1 cellular context compared by ENCODE assay signal in the genomic region with DNA sequence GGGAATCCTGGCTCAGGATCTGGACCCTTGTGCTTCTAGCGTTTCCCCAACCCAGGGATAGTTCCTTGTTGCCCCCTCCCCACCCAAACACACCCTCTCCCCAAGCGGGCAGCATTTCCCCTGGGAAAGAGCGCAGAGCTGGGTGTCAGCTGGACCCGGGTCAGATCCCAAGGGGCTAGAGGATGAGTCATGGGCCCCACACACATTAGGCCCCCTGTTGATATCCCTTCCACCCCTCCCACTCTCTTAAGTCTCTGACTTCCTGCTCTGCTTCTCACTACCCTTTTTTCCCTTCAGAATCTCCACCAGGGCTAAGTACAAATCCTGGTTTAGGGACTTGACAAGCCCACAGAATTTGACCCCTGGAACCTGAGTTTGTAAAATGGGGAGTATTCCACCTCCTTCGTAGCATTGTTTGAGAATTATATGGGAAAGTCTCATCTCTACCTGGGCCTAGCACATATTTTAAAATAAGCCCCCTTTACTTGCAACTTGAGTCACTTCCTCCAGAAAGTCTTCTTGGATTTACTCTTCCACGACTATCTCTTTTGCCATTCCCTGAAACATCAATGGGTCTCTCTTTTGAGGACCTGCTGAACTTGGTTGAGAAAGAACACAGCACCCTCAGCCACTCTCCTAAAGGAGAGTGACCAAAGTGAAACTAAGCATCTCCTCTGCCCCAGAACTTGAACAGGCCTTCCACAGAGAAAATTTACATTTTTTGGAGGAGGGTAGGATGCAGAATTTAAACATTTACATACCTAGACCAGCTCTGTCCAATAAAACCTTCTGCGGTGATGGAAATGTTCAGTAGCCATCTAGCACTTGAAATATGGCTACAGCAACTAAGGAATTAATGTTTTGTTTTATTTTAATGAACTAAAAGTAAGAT.
TF ChIP-seq lines count a peak whose summit lies in the region.

No MANE protein-coding gene starts in this region.

TF ChIP-seq in GM12878, 131 proteins besides CTCF, POLR2A, EP300 and RAD21:
- TF ChIP-seq BMI1 (IDR thresholded peaks at IDR 0.05; ENCODE audit: borderline replicate concordance) (no peak), EED (IDR thresholded peaks at IDR 0.05; ENCODE audit: low read depth) (peak; percentile 22; the same call in 1 of the 2 replicates), ZNF622 (IDR thresholded peaks at IDR 0.05) (no peak), ZSCAN29 (IDR thresholded peaks at IDR 0.05) (no peak), EZH2 (IDR thresholded peaks at IDR 0.05; ENCODE audit: borderline replicate concordance, control insufficient read depth, low read depth, low read length) (no peak), RUNX3 (IDR thresholded peaks at IDR 0.05; ENCODE audit: low read length) (no peak), STAT1 (conservative IDR thresholded peaks at IDR 0.05) (no peak), PAX8 (IDR thresholded peaks at IDR 0.05) (no peak), IKZF1 (conservative IDR thresholded peaks at IDR 0.05) (peak; percentile 43; the same call in 1 of the 2 replicates), IKZF2 (IDR thresholded peaks at IDR 0.05) (peak; percentile 47 to 48; a peak in 2 of 4 replicates), HDAC6 (IDR thresholded peaks at IDR 0.05; ENCODE audit: unreplicated experiment) (no peak), NR2F1 (conservative IDR thresholded peaks at IDR 0.05) (peak; percentile 80), HCFC1 (IDR thresholded peaks at IDR 0.05; ENCODE audit: low read length) (no peak), JUNB (IDR thresholded peaks at IDR 0.05) (peak; percentile 47; the same call in 1 of the 2 replicates), CBFB (IDR thresholded peaks at IDR 0.05; ENCODE audit: low read depth) (no peak), ETV6 (conservative IDR thresholded peaks at IDR 0.05 in 1 of 2, IDR thresholded peaks at IDR 0.05 in 1 of 2; ENCODE audit: borderline replicate concordance in 1 of 2, low read depth in 1 of 2) (no peak), HDGF (IDR thresholded peaks at IDR 0.05) (no peak), SPI1 (IDR thresholded peaks at IDR 0.05; ENCODE audit: borderline replicate concordance, insufficient read depth, low read depth, low read length) (peak; percentile 30; the same call in 1 of the 2 replicates), GATAD2B (conservative IDR thresholded peaks at IDR 0.05; ENCODE audit: low read depth) (no peak), SREBF1 (IDR thresholded peaks at IDR 0.05; ENCODE audit: low read length) (no peak), SRF (IDR thresholded peaks at IDR 0.05; ENCODE audit: low read depth in 2 of 2, low read length in 2 of 2) (no peak), TCF3 (IDR thresholded peaks at IDR 0.05; ENCODE audit: borderline replicate concordance, insufficient read depth, low read depth, low read length) (no peak), TBL1XR1 (IDR thresholded peaks at IDR 0.05; ENCODE audit: low read depth, low read length) (no peak), NBN (IDR thresholded peaks at IDR 0.05) (no peak), NFIC (IDR thresholded peaks at IDR 0.05; ENCODE audit: low read depth, low read length) (no peak), NFXL1 (IDR thresholded peaks at IDR 0.05; ENCODE audit: borderline replicate concordance) (no peak), SP1 (IDR thresholded peaks at IDR 0.05; ENCODE audit: low read depth, low read length) (no peak), ZNF384 (IDR thresholded peaks at IDR 0.05; ENCODE audit: borderline replicate concordance, low read depth, low read length) (no peak), SIX5 (IDR thresholded peaks at IDR 0.05; ENCODE audit: low read depth, low read length, severe bottlenecking) (no peak), MTA2 (IDR thresholded peaks at IDR 0.05; ENCODE audit: low read depth) (no peak), MEF2B (IDR thresholded peaks at IDR 0.05; ENCODE audit: partially characterized antibody, poor library complexity, severe bottlenecking) (peak; percentile 90)
- TF ChIP-seq, protein P1, sequence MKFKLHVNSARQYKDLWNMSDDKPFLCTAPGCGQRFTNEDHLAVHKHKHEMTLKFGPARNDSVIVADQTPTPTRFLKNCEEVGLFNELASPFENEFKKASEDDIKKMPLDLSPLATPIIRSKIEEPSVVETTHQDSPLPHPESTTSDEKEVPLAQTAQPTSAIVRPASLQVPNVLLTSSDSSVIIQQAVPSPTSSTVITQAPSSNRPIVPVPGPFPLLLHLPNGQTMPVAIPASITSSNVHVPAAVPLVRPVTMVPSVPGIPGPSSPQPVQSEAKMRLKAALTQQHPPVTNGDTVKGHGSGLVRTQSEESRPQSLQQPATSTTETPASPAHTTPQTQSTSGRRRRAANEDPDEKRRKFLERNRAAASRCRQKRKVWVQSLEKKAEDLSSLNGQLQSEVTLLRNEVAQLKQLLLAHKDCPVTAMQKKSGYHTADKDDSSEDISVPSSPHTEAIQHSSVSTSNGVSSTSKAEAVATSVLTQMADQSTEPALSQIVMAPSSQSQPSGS (IDR thresholded peaks at IDR 0.05; ENCODE audit: low read length), result no peak
- TF ChIP-seq, protein P2, sequence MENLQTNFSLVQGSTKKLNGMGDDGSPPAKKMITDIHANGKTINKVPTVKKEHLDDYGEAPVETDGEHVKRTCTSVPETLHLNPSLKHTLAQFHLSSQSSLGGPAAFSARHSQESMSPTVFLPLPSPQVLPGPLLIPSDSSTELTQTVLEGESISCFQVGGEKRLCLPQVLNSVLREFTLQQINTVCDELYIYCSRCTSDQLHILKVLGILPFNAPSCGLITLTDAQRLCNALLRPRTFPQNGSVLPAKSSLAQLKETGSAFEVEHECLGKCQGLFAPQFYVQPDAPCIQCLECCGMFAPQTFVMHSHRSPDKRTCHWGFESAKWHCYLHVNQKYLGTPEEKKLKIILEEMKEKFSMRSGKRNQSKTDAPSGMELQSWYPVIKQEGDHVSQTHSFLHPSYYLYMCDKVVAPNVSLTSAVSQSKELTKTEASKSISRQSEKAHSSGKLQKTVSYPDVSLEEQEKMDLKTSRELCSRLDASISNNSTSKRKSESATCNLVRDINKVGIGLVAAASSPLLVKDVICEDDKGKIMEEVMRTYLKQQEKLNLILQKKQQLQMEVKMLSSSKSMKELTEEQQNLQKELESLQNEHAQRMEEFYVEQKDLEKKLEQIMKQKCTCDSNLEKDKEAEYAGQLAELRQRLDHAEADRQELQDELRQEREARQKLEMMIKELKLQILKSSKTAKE (IDR thresholded peaks at IDR 0.05; ENCODE audit: low read depth, poor library complexity, severe bottlenecking), result no peak
- TF ChIP-seq, protein P3, sequence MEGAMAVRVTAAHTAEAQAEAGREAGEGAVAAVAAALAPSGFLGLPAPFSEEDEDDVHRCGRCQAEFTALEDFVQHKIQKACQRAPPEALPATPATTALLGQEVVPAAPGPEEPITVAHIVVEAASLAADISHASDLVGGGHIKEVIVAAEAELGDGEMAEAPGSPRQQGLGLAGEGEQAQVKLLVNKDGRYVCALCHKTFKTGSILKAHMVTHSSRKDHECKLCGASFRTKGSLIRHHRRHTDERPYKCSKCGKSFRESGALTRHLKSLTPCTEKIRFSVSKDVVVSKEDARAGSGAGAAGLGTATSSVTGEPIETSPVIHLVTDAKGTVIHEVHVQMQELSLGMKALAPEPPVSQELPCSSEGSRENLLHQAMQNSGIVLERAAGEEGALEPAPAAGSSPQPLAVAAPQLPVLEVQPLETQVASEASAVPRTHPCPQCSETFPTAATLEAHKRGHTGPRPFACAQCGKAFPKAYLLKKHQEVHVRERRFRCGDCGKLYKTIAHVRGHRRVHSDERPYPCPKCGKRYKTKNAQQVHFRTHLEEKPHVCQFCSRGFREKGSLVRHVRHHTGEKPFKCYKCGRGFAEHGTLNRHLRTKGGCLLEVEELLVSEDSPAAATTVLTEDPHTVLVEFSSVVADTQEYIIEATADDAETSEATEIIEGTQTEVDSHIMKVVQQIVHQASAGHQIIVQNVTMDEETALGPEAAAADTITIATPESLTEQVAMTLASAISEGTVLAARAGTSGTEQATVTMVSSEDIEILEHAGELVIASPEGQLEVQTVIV (IDR thresholded peaks at IDR 0.05; ENCODE audit: borderline replicate concordance, partially characterized antibody), result no peak
- TF ChIP-seq, protein P4, sequence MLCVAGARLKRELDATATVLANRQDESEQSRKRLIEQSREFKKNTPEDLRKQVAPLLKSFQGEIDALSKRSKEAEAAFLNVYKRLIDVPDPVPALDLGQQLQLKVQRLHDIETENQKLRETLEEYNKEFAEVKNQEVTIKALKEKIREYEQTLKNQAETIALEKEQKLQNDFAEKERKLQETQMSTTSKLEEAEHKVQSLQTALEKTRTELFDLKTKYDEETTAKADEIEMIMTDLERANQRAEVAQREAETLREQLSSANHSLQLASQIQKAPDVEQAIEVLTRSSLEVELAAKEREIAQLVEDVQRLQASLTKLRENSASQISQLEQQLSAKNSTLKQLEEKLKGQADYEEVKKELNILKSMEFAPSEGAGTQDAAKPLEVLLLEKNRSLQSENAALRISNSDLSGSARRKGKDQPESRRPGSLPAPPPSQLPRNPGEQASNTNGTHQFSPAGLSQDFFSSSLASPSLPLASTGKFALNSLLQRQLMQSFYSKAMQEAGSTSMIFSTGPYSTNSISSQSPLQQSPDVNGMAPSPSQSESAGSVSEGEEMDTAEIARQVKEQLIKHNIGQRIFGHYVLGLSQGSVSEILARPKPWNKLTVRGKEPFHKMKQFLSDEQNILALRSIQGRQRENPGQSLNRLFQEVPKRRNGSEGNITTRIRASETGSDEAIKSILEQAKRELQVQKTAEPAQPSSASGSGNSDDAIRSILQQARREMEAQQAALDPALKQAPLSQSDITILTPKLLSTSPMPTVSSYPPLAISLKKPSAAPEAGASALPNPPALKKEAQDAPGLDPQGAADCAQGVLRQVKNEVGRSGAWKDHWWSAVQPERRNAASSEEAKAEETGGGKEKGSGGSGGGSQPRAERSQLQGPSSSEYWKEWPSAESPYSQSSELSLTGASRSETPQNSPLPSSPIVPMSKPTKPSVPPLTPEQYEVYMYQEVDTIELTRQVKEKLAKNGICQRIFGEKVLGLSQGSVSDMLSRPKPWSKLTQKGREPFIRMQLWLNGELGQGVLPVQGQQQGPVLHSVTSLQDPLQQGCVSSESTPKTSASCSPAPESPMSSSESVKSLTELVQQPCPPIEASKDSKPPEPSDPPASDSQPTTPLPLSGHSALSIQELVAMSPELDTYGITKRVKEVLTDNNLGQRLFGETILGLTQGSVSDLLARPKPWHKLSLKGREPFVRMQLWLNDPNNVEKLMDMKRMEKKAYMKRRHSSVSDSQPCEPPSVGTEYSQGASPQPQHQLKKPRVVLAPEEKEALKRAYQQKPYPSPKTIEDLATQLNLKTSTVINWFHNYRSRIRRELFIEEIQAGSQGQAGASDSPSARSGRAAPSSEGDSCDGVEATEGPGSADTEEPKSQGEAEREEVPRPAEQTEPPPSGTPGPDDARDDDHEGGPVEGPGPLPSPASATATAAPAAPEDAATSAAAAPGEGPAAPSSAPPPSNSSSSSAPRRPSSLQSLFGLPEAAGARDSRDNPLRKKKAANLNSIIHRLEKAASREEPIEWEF (IDR thresholded peaks at IDR 0.05; ENCODE audit: insufficient replicate concordance, low read depth, low read length), result no peak
- TF ChIP-seq, protein P5, sequence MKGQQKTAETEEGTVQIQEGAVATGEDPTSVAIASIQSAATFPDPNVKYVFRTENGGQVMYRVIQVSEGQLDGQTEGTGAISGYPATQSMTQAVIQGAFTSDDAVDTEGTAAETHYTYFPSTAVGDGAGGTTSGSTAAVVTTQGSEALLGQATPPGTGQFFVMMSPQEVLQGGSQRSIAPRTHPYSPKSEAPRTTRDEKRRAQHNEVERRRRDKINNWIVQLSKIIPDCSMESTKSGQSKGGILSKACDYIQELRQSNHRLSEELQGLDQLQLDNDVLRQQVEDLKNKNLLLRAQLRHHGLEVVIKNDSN (IDR thresholded peaks at IDR 0.05; ENCODE audit: borderline replicate concordance, extremely low read length, insufficient read depth, low read depth, low read length), result no peak
- TF ChIP-seq, protein P6, sequence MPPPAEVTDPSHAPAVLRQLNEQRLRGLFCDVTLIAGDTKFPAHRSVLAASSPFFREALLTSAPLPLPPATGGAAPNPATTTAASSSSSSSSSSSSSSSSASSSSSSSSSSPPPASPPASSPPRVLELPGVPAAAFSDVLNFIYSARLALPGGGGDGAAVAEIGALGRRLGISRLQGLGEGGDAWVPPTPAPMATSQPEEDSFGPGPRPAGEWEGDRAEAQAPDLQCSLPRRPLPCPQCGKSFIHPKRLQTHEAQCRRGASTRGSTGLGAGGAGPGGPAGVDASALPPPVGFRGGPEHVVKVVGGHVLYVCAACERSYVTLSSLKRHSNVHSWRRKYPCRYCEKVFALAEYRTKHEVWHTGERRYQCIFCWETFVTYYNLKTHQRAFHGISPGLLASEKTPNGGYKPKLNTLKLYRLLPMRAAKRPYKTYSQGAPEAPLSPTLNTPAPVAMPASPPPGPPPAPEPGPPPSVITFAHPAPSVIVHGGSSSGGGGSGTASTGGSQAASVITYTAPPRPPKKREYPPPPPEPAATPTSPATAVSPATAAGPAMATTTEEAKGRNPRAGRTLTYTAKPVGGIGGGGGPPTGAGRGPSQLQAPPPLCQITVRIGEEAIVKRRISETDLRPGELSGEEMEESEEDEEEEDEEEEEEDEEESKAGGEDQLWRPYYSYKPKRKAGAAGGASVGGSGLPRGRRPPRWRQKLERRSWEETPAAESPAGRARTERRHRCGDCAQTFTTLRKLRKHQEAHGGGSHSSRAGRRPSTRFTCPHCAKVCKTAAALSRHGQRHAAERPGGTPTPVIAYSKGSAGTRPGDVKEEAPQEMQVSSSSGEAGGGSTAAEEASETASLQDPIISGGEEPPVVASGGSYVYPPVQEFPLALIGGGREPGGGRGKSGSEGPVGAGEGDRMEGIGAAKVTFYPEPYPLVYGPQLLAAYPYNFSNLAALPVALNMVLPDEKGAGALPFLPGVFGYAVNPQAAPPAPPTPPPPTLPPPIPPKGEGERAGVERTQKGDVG (CRISPR knock-in tag; IDR thresholded peaks at IDR 0.05), result no peak
- TF ChIP-seq, protein P7, sequence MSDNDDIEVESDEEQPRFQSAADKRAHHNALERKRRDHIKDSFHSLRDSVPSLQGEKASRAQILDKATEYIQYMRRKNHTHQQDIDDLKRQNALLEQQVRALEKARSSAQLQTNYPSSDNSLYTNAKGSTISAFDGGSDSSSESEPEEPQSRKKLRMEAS (IDR thresholded peaks at IDR 0.05; ENCODE audit: low read depth, low read length), result no peak
